ENCODE assay signal across 1 cellular context in genomic region chrX:68683580-68683979, GRCh38.
TF ChIP-seq lines count a peak whose summit lies in the region.

No MANE protein-coding gene starts in this region.

TF ChIP-seq in K562, 482 proteins besides CTCF, POLR2A, EP300 and RAD21 (continued from another document):
- TF ChIP-seq, protein P1, sequence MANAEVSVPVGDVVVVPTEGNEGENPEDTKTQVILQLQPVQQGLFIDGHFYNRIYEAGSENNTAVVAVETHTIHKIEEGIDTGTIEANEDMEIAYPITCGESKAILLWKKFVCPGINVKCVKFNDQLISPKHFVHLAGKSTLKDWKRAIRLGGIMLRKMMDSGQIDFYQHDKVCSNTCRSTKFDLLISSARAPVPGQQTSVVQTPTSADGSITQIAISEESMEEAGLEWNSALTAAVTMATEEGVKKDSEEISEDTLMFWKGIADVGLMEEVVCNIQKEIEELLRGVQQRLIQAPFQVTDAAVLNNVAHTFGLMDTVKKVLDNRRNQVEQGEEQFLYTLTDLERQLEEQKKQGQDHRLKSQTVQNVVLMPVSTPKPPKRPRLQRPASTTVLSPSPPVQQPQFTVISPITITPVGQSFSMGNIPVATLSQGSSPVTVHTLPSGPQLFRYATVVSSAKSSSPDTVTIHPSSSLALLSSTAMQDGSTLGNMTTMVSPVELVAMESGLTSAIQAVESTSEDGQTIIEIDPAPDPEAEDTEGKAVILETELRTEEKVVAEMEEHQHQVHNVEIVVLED (CRISPR knock-in tag; IDR thresholded peaks at IDR 0.05): no peak
- TF ChIP-seq XRCC5 (IDR thresholded peaks at IDR 0.05; ENCODE audit: low read depth, low read length): no peak
- TF ChIP-seq, protein P2, sequence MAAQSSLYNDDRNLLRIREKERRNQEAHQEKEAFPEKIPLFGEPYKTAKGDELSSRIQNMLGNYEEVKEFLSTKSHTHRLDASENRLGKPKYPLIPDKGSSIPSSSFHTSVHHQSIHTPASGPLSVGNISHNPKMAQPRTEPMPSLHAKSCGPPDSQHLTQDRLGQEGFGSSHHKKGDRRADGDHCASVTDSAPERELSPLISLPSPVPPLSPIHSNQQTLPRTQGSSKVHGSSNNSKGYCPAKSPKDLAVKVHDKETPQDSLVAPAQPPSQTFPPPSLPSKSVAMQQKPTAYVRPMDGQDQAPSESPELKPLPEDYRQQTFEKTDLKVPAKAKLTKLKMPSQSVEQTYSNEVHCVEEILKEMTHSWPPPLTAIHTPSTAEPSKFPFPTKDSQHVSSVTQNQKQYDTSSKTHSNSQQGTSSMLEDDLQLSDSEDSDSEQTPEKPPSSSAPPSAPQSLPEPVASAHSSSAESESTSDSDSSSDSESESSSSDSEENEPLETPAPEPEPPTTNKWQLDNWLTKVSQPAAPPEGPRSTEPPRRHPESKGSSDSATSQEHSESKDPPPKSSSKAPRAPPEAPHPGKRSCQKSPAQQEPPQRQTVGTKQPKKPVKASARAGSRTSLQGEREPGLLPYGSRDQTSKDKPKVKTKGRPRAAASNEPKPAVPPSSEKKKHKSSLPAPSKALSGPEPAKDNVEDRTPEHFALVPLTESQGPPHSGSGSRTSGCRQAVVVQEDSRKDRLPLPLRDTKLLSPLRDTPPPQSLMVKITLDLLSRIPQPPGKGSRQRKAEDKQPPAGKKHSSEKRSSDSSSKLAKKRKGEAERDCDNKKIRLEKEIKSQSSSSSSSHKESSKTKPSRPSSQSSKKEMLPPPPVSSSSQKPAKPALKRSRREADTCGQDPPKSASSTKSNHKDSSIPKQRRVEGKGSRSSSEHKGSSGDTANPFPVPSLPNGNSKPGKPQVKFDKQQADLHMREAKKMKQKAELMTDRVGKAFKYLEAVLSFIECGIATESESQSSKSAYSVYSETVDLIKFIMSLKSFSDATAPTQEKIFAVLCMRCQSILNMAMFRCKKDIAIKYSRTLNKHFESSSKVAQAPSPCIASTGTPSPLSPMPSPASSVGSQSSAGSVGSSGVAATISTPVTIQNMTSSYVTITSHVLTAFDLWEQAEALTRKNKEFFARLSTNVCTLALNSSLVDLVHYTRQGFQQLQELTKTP (IDR thresholded peaks at IDR 0.05; ENCODE audit: low read depth in 1 of 2, partially characterized antibody in 2 of 2): no peak
- no peak for TF ChIP-seq GABPB2 (CRISPR knock-in tag; conservative IDR thresholded peaks at IDR 0.05)
- TF ChIP-seq SMARCE1 (IDR thresholded peaks at IDR 0.05): no peak
- no peak for TF ChIP-seq MTA3 (IDR thresholded peaks at IDR 0.05; ENCODE audit: borderline replicate concordance)
- TF ChIP-seq ID3 (CRISPR knock-in tag; IDR thresholded peaks at IDR 0.05): no peak
- TF ChIP-seq ID3 (tag; IDR thresholded peaks at IDR 0.05): no peak
- TF ChIP-seq, protein P3, sequence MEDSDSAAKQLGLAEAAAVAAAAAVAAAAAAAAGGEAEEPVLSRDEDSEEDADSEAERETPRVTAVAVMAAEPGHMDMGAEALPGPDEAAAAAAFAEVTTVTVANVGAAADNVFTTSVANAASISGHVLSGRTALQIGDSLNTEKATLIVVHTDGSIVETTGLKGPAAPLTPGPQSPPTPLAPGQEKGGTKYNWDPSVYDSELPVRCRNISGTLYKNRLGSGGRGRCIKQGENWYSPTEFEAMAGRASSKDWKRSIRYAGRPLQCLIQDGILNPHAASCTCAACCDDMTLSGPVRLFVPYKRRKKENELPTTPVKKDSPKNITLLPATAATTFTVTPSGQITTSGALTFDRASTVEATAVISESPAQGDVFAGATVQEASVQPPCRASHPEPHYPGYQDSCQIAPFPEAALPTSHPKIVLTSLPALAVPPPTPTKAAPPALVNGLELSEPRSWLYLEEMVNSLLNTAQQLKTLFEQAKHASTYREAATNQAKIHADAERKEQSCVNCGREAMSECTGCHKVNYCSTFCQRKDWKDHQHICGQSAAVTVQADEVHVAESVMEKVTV (CRISPR knock-in tag; IDR thresholded peaks at IDR 0.05): no peak
